ENCODE assay signal across 1 cellular context in genomic region chr2:160407393-160408204, GRCh38.
TF ChIP-seq lines count a peak whose summit lies in the region.

No MANE protein-coding gene starts in this region.

TF ChIP-seq in HepG2, 621 proteins besides CTCF, POLR2A, EP300 and RAD21 (continued from another document and continues in another):
- TF ChIP-seq PRDM10 (CRISPR knock-in tag; IDR thresholded peaks at IDR 0.05; ENCODE audit: low read depth) = peak; percentile 96
- TF ChIP-seq ZBED4 (CRISPR knock-in tag; IDR thresholded peaks at IDR 0.05; ENCODE audit: borderline replicate concordance) = no peak
- TF ChIP-seq ATF7-NPFF (CRISPR knock-in tag; IDR thresholded peaks at IDR 0.05; ENCODE audit: low read depth) = no peak; the same call in 1 of the 2 replicates
- TF ChIP-seq TEAD3 (CRISPR knock-in tag; optimal IDR thresholded peaks at IDR 0.05; ENCODE audit: borderline replicate concordance) = peak; percentile 76
- TF ChIP-seq ZNF530 (CRISPR knock-in tag; IDR thresholded peaks at IDR 0.05; ENCODE audit: low read depth) = no peak
- TF ChIP-seq ZNF607 (CRISPR knock-in tag; IDR thresholded peaks at IDR 0.05; ENCODE audit: borderline replicate concordance) = no peak
- no peak for TF ChIP-seq MED8 (CRISPR knock-in tag; IDR thresholded peaks at IDR 0.05; ENCODE audit: insufficient replicate concordance)
- 0 out of 2 replicates have a peak, but pooled peaks have one; percentile 34 for TF ChIP-seq ZNF343 (CRISPR knock-in tag; IDR thresholded peaks at IDR 0.05)
- no peak for TF ChIP-seq ZFP41 (CRISPR knock-in tag; IDR thresholded peaks at IDR 0.05; ENCODE audit: borderline replicate concordance)
- no peak for TF ChIP-seq SP4 (CRISPR knock-in tag; IDR thresholded peaks at IDR 0.05)
- TF ChIP-seq SATB2 (CRISPR knock-in tag; IDR thresholded peaks at IDR 0.05) = no peak
- TF ChIP-seq TARDBP (CRISPR knock-in tag; IDR thresholded peaks at IDR 0.05) = no peak
- no peak for TF ChIP-seq ZBTB46 (CRISPR knock-in tag; IDR thresholded peaks at IDR 0.05; ENCODE audit: borderline replicate concordance)
- no peak for TF ChIP-seq ZBTB20 (CRISPR knock-in tag; IDR thresholded peaks at IDR 0.05; ENCODE audit: borderline replicate concordance, low read depth)
- no peak for TF ChIP-seq TAF15 (IDR thresholded peaks at IDR 0.05; ENCODE audit: low read depth, low read length, poor library complexity, severe bottlenecking)
- TF ChIP-seq GABPB1 (CRISPR knock-in tag; IDR thresholded peaks at IDR 0.05) = peak; percentile 57; the same call in 1 of the 2 replicates
- TF ChIP-seq ETS1 (CRISPR knock-in tag; IDR thresholded peaks at IDR 0.05) = no peak
- peak; percentile 40; the same call in 1 of the 2 replicates for TF ChIP-seq ZNF253 (CRISPR knock-in tag; IDR thresholded peaks at IDR 0.05; ENCODE audit: borderline replicate concordance)
- no peak for TF ChIP-seq POLR2AphosphoS5 (IDR thresholded peaks at IDR 0.05; ENCODE audit: low read depth, low read length)
- no peak for TF ChIP-seq ZNF280B (CRISPR knock-in tag; IDR thresholded peaks at IDR 0.05; ENCODE audit: borderline replicate concordance)
- TF ChIP-seq RBM39 (IDR thresholded peaks at IDR 0.05; ENCODE audit: low read depth, low read length, poor library complexity, severe bottlenecking) = peak; percentile 3
- TF ChIP-seq ZNF142 (CRISPR knock-in tag; IDR thresholded peaks at IDR 0.05) = peak; percentile 55; the same call in 1 of the 2 replicates
- peak; percentile 50 for TF ChIP-seq MYC (CRISPR knock-in tag; IDR thresholded peaks at IDR 0.05; ENCODE audit: borderline replicate concordance)
- peak; percentile 34; the same call in 1 of the 2 replicates for TF ChIP-seq FOXC1 (CRISPR knock-in tag; IDR thresholded peaks at IDR 0.05; ENCODE audit: borderline replicate concordance)
- 0 out of 2 replicates have a peak, but pooled peaks have one; percentile 52 for TF ChIP-seq CCDC6 (CRISPR knock-in tag; IDR thresholded peaks at IDR 0.05)
- TF ChIP-seq ERF (CRISPR knock-in tag; IDR thresholded peaks at IDR 0.05) = no peak
- TF ChIP-seq ASH2L (IDR thresholded peaks at IDR 0.05; ENCODE audit: insufficient read length, low read depth, low read length) = peak; percentile 42
- no peak for TF ChIP-seq ZFYVE20 (CRISPR knock-in tag; IDR thresholded peaks at IDR 0.05; ENCODE audit: borderline replicate concordance, low read depth)
- TF ChIP-seq SIX1 (CRISPR knock-in tag; IDR thresholded peaks at IDR 0.05; ENCODE audit: borderline replicate concordance) = no peak
- TF ChIP-seq FOXM1 (CRISPR knock-in tag; IDR thresholded peaks at IDR 0.05) = no peak
- peak; percentile 69; the same call in 1 of the 2 replicates for TF ChIP-seq ZNF687 (CRISPR knock-in tag; IDR thresholded peaks at IDR 0.05)
- TF ChIP-seq ELF1 (CRISPR knock-in tag; IDR thresholded peaks at IDR 0.05) = no peak
